8 cellular contexts compared by ENCODE assay signal in genomic region chr1:112619518-112620458, GRCh38. TPM values are rescaled to one million over a fixed set of nuclear protein-coding genes. Genes with fewer than 3 reads are reported as not detected.
DNase-seq lines count a peak whose midpoint lies in the region; ATAC-seq and TF ChIP-seq lines count a peak whose summit lies in the region.

TSS of gene CAPZA1 (plus strand) at chr1:112619832. CDS start at chr1:112619845, 13 bp downstream.

- CTCF ChIA-PET in RWPE1 (lab: Yijun Ruan, JAX) = interaction anchor here (0.6 to 1.1 kb wide), 3 partner anchors 229 to 230 kb away, joined by 3 to 4 read pairs (median 4); no protein-coding TSS in a partner anchor

- peaks cover 7% of the 10 kb centered on the region for H3K4me1 Mint-ChIP-seq in activated T-helper 17 cell treated with anti-CD3 and anti-CD28 coated beads, Interleukin-2, amount 50 U/mL, for 72 hours
- peaks cover 44% of the 10 kb centered on the region in 2 donors for H3K4me1 Mint-ChIP-seq in natural killer cell

- peak within 1 kb of the TSS; percentile 98 for H3K27ac ChIP-seq in RWPE1

- TF ChIP-seq CTCF in RWPE1 (conservative IDR thresholded peaks at IDR 0.05; ENCODE audit: low read depth) (no peak), fibroblast of mammary gland (conservative IDR thresholded peaks at IDR 0.05; ENCODE audit: control insufficient read depth, insufficient read depth, low read depth, low read length) (no peak), natural killer cell (IDR thresholded peaks at IDR 0.05) (no peak)

- DNase-seq in EL (peak; percentile 94), H4 (ENCODE audit: low spot score) (peak; percentile 78), LoVo (ENCODE audit: low spot score) (peak; percentile 92), RWPE1 (ENCODE audit: low spot score) (peak; percentile 95), fibroblast of mammary gland (ENCODE audit: low read depth) (peak; percentile 88), natural killer cell (peak; percentile 92)
- peak; percentile 79 to 92 (median 88) for DNase-seq in stimulated activated naive CD4-positive, alpha-beta T cell (lab: John Stamatoyannopoulos, UW)

- peak; percentile 91 for ATAC-seq in activated T-helper 17 cell treated with anti-CD3 and anti-CD28 coated beads, Interleukin-2, amount 50 U/mL, for 72 hours (replicated peaks)
- peak; percentile 78 to 94 (median 87) for ATAC-seq in natural killer cell

- H3K27me3 Mint-ChIP-seq in activated T-helper 17 cell treated with anti-CD3 and anti-CD28 coated beads, Interleukin-2, amount 50 U/mL, for 72 hours = no peaks in the 10 kb centered on the region
- H3K27me3 Mint-ChIP-seq in natural killer cell (ENCODE audit: low read depth in 2 of 2) = no peaks in the 10 kb centered on the region

- peak within 1 kb of the TSS; percentile 100 for H3K4me3 ChIP-seq in fibroblast of mammary gland (ENCODE audit: control insufficient read depth, low read depth, low read length)

- POLR2A ChIA-PET in RWPE1 (lab: Yijun Ruan, JAX; ENCODE audit: low non-redundant PET) = interaction anchor here (0.6 to 1.1 kb wide), 2 partner anchors 17 to 85 kb away, joined by 3 to 5 read pairs; no protein-coding TSS in a partner anchor

- H3K9me3 Mint-ChIP-seq in activated T-helper 17 cell treated with anti-CD3 and anti-CD28 coated beads, Interleukin-2, amount 50 U/mL, for 72 hours = no peaks in the 10 kb centered on the region
- no peaks in the 10 kb centered on the region for H3K9me3 Mint-ChIP-seq in natural killer cell

- H3K36me3 Mint-ChIP-seq in activated T-helper 17 cell treated with anti-CD3 and anti-CD28 coated beads, Interleukin-2, amount 50 U/mL, for 72 hours (ENCODE audit: low read depth) = peaks cover 61% of the 10 kb centered on the region
- no peaks in the 10 kb centered on the region for H3K36me3 Mint-ChIP-seq in natural killer cell

- intact Hi-C loops in natural killer cell (cut with micrococcal nuclease) = loop anchor here (1.0 to 10.0 kb wide), 4 partner anchors 55 to 1253 kb away; partner anchors contain the start of genes LRIG2, MOV10 and PTPN22

- H3K27ac Mint-ChIP-seq in activated T-helper 17 cell treated with anti-CD3 and anti-CD28 coated beads, Interleukin-2, amount 50 U/mL, for 72 hours = peak within 1 kb of the TSS; percentile 99
- peak within 1 kb of the TSS; percentile 94 to 99 for H3K27ac Mint-ChIP-seq in natural killer cell

- H3K4me3 Mint-ChIP-seq in activated T-helper 17 cell treated with anti-CD3 and anti-CD28 coated beads, Interleukin-2, amount 50 U/mL, for 72 hours = peak within 1 kb of the TSS; percentile 98
- peak within 1 kb of the TSS; percentile 98 for H3K4me3 Mint-ChIP-seq in natural killer cell

RNA-seq across cellular contexts. Expression of gene CAPZA1, which starts in this region (rescaled TPM):
- total RNA-seq in H4 (2014; rRNA removed; shearing (Covaris generic)) = 97.8 and 101 TPM in 2 replicates
- 100 to 1,000 TPM; 284 to 302 TPM for total RNA-seq in activated T-helper 17 cell treated with anti-CD3 and anti-CD28 coated beads, Interleukin-2, amount 50 U/mL, for 72 hours
- 100 to 1,000 TPM; 231 to 244 (median 233) TPM for total RNA-seq in natural killer cell

Comparison
In these comparisons a context has a peak if more than half of its experiments do, and no peak if none do; other contexts are left out.
1. Peak in every context shown above with its lines: DNase-seq, ATAC-seq, H3K4me3 ChIP-seq and H3K27ac ChIP-seq.